22 cellular contexts compared by ENCODE assay signal in genomic region chr13:26390203-26390602, GRCh38.
DNase-seq lines count a peak whose midpoint lies in the region; FAIRE-seq and TF ChIP-seq lines count a peak whose summit lies in the region.
"Had no signal": no experiment of that assay in that cellular context is flagged by ENCODE, and none has a peak within 500 bp of the region (broad histone marks: within the 10 kb centered on the region; RNA-seq: fewer than 3 reads in every experiment).

No MANE protein-coding gene starts in this region.

- TF ChIP-seq CTCF in chondrocyte (IDR thresholded peaks at IDR 0.05) (no peak), progenitor cell of endocrine pancreas (IDR thresholded peaks at IDR 0.05; ENCODE audit: unreplicated experiment) (no peak)

- H3K4me3 Mint-ChIP-seq in chondrocyte (ENCODE audit: unreplicated experiment) (no peak overlapping the region), progenitor cell of endocrine pancreas (ENCODE audit: low read depth) (no peak overlapping the region)
- no peak overlapping the region for H3K4me3 Mint-ChIP-seq in activated T-helper 1 cell treated with anti-CD3 and anti-CD28 coated beads, Interleukin-12 subunit alpha, Interleukin-12 subunit beta, Interleukin-2, Interleukin-4 antibody, amounts not matched to agents 30 ng/mL and 10 ng/mL and 1 ng/mL, durations not matched to agents 14 hours and 24 hours and 36 hours
- H3K4me3 Mint-ChIP-seq: CD4-positive, alpha-beta T cell; GM23338 had no signal

- H3K27me3 Mint-ChIP-seq in chondrocyte (ENCODE audit: low read depth) = no peaks in the 10 kb centered on the region
- no peaks in the 10 kb centered on the region for H3K27me3 Mint-ChIP-seq in progenitor cell of endocrine pancreas
- H3K27me3 Mint-ChIP-seq in activated T-helper 1 cell treated with anti-CD3 and anti-CD28 coated beads, Interleukin-12 subunit alpha, Interleukin-12 subunit beta, Interleukin-2, Interleukin-4 antibody, amounts not matched to agents 30 ng/mL and 10 ng/mL and 1 ng/mL, durations not matched to agents 14 hours and 24 hours and 36 hours (ENCODE audit: insufficient read depth) = no peaks in the 10 kb centered on the region
- H3K27me3 Mint-ChIP-seq: CD4-positive, alpha-beta T cell had no signal

- H3K9me3 Mint-ChIP-seq in chondrocyte (ENCODE audit: low read depth) (no peaks in the 10 kb centered on the region), progenitor cell of endocrine pancreas (ENCODE audit: low read depth) (no peaks in the 10 kb centered on the region)
- no peaks in the 10 kb centered on the region for H3K9me3 Mint-ChIP-seq in activated T-helper 1 cell treated with anti-CD3 and anti-CD28 coated beads, Interleukin-12 subunit alpha, Interleukin-12 subunit beta, Interleukin-2, Interleukin-4 antibody, amounts not matched to agents 30 ng/mL and 10 ng/mL and 1 ng/mL, durations not matched to agents 14 hours and 24 hours and 36 hours
- H3K9me3 Mint-ChIP-seq: CD4-positive, alpha-beta T cell; GM23338 had no signal

- peaks cover 20% of the 10 kb centered on the region for H3K36me3 Mint-ChIP-seq in chondrocyte (ENCODE audit: low read depth)
- peaks cover 17% of the 10 kb centered on the region for H3K36me3 Mint-ChIP-seq in progenitor cell of endocrine pancreas (ENCODE audit: insufficient read depth)
- H3K36me3 Mint-ChIP-seq in activated T-helper 1 cell treated with anti-CD3 and anti-CD28 coated beads, Interleukin-12 subunit alpha, Interleukin-12 subunit beta, Interleukin-2, Interleukin-4 antibody, amounts not matched to agents 30 ng/mL and 10 ng/mL and 1 ng/mL, durations not matched to agents 14 hours and 24 hours and 36 hours (ENCODE audit: low read depth) = peaks cover 12% of the 10 kb centered on the region

- peak; percentile 27 for DNase-seq in DMS153 treated with DMSO at 0.1 percent for 48 hours (lab: John Stamatoyannopoulos, UW; ENCODE audit: unreplicated experiment)
- no peak for DNase-seq in GM12891 (ENCODE audit: insufficient read length, low spot score)
- DNase-seq in chondrocyte (ENCODE audit: low spot score) = no peak
- no peak for DNase-seq in progenitor cell of endocrine pancreas (ENCODE audit: low spot score, unreplicated experiment)
- no peak for DNase-seq in activated T-helper 1 cell treated with anti-CD3 and anti-CD28 coated beads, Interleukin-12 subunit alpha, Interleukin-12 subunit beta, Interleukin-2, Interleukin-4 antibody, amounts not matched to agents 30 ng/mL and 10 ng/mL and 1 ng/mL, durations not matched to agents 14 hours and 24 hours and 36 hours (ENCODE audit: low spot score)
- DNase-seq in NCI-H446 treated with DMSO at 0.1 percent for 48 hours (lab: John Stamatoyannopoulos, UW) = no peak
- no peak for DNase-seq in HCEC 1CT
- DNase-seq: CD4-positive, alpha-beta T cell; COR-L47; IMR-90; NCI-H1092 treated with DMSO at 0.1 percent for 48 hours; NCI-H146; NCI-H2029; NCI-H226; NCI-H524; NCI-H774; OCI-M1; Right ventricle myocardium superior had no signal

- peak; percentile 16 for FAIRE-seq in GM12891 (lab: Jason Lieb, UNC)
- FAIRE-seq: G401.6, GM18507, HTR-8/SVneo had no signal

- intact Hi-C loops in activated T-helper 1 cell treated with anti-CD3 and anti-CD28 coated beads, Interleukin-12 subunit alpha, Interleukin-12 subunit beta, Interleukin-2, Interleukin-4 antibody, amounts not matched to agents 30 ng/mL and 10 ng/mL and 1 ng/mL, durations not matched to agents 14 hours and 24 hours and 36 hours (cut with micrococcal nuclease) = loop anchor here (10.0 kb wide), 1 partner anchor 135 kb away; the partner anchor contains the start of gene CDK8

- TF ChIP-seq POLR2A in GM12891 (IDR thresholded peaks at IDR 0.05; ENCODE audit: low read depth, low read length) = no peak

- H3K27ac Mint-ChIP-seq in chondrocyte (ENCODE audit: unreplicated experiment) (peak overlapping the region; percentile 55), progenitor cell of endocrine pancreas (peak overlapping the region; percentile 12)
- H3K27ac Mint-ChIP-seq in activated T-helper 1 cell treated with anti-CD3 and anti-CD28 coated beads, Interleukin-12 subunit alpha, Interleukin-12 subunit beta, Interleukin-2, Interleukin-4 antibody, amounts not matched to agents 30 ng/mL and 10 ng/mL and 1 ng/mL, durations not matched to agents 14 hours and 24 hours and 36 hours = no peak overlapping the region
- H3K27ac Mint-ChIP-seq: CD4-positive, alpha-beta T cell; GM23338 had no signal

- no peaks in the 10 kb centered on the region for H3K4me1 Mint-ChIP-seq in chondrocyte (ENCODE audit: low read depth)
- H3K4me1 Mint-ChIP-seq in progenitor cell of endocrine pancreas (ENCODE audit: low read depth) = peaks cover 10% of the 10 kb centered on the region
- H3K4me1 Mint-ChIP-seq in activated T-helper 1 cell treated with anti-CD3 and anti-CD28 coated beads, Interleukin-12 subunit alpha, Interleukin-12 subunit beta, Interleukin-2, Interleukin-4 antibody, amounts not matched to agents 30 ng/mL and 10 ng/mL and 1 ng/mL, durations not matched to agents 14 hours and 24 hours and 36 hours (ENCODE audit: low read depth) = peaks cover 6% of the 10 kb centered on the region
- H3K4me1 Mint-ChIP-seq: GM23338 had no signal

TF ChIP-seq in GM12891, 5 proteins besides CTCF, POLR2A, EP300 and RAD21:
- TF ChIP-seq POU2F2 (IDR thresholded peaks at IDR 0.05; ENCODE audit: low read depth, low read length) (no peak), SPI1 (IDR thresholded peaks at IDR 0.05; ENCODE audit: low read depth, low read length) (no peak), POLR2AphosphoS5 (IDR thresholded peaks at IDR 0.05; ENCODE audit: low read depth, low read length) (no peak), PAX5 (IDR thresholded peaks at IDR 0.05; ENCODE audit: insufficient read depth, low read length, severe bottlenecking) (no peak)
